In genomic region chr5:39473156-39473779, GRCh38 we compare ENCODE assay signal across 23 cellular contexts. TPM values are rescaled to one million over a fixed set of nuclear protein-coding genes. Genes with fewer than 3 reads are reported as not detected.
DNase-seq lines count a peak whose midpoint lies in the region; ATAC-seq and TF ChIP-seq lines count a peak whose summit lies in the region.
"Had no signal": no experiment of that assay in that cellular context is flagged by ENCODE, and none has a peak within 500 bp of the region (broad histone marks: within the 10 kb centered on the region; RNA-seq: fewer than 3 reads in every experiment).

No MANE protein-coding gene starts in this region.

- ATAC-seq in activated CD4-positive, alpha-beta T cell treated with anti-CD3 and anti-CD28 coated beads for 36 hours = peak; percentile 36
- no peak for ATAC-seq in left lung
- no peak for ATAC-seq in GM18519 (IDR thresholded peaks at IDR 0.05; ENCODE audit: low FRiP score, unreplicated experiment)
- ATAC-seq: activated CD8-positive, alpha-beta T cell treated with anti-CD3 and anti-CD28 coated beads, Interleukin-2, amount 10 ng/mL, durations not matched to agents 7 days and 5 days; stimulated activated memory B cell treated with anti-CD40 and anti-IgM and Interleukin-4, amounts not matched to agents 10 μg/mL and 1 μg/mL and 100 μg/mL, for 72 hours; T-helper 17 cell had no signal

- no peak overlapping the region for H3K4me3 Mint-ChIP-seq in activated CD4-positive, alpha-beta T cell treated with anti-CD3 and anti-CD28 coated beads for 36 hours
- H3K4me3 Mint-ChIP-seq: activated CD8-positive, alpha-beta T cell treated with anti-CD3 and anti-CD28 coated beads, Interleukin-2, amount 10 ng/mL, durations not matched to agents 7 days and 5 days; activated naive CD4-positive, alpha-beta T cell treated with anti-CD3 and anti-CD28 coated beads, Interleukin-2, amount 50 U/mL, for 24 hours; CD8-positive, alpha-beta memory T cell; neural progenitor cell; stimulated activated memory B cell treated with anti-CD40 and anti-IgM and Interleukin-4, amounts not matched to agents 10 μg/mL and 1 μg/mL and 100 μg/mL, for 72 hours; T-helper 17 cell had no signal

- no peaks in the 10 kb centered on the region for H3K9me3 ChIP-seq in left lung
- H3K9me3 ChIP-seq: tibial artery had no signal

- peaks cover 4% of the 10 kb centered on the region for H3K27me3 Mint-ChIP-seq in activated CD4-positive, alpha-beta T cell treated with anti-CD3 and anti-CD28 coated beads for 36 hours

- no peak overlapping the region for H3K4me3 ChIP-seq in fibroblast of pulmonary artery (replicated peaks; ENCODE audit: low read depth, low read length)
- H3K4me3 ChIP-seq in left lung = no peak overlapping the region
- H3K4me3 ChIP-seq: neural progenitor cell, tibial artery had no signal

- CTCF ChIA-PET in activated CD4-positive, alpha-beta T cell treated with anti-CD3 and anti-CD28 coated beads for 36 hours (lab: Charles Lee) = interaction anchor here (1.6 kb wide), 1 partner anchor 74 kb away, joined by 4 read pairs; no protein-coding TSS in a partner anchor

- H3K27ac Mint-ChIP-seq in activated CD4-positive, alpha-beta T cell treated with anti-CD3 and anti-CD28 coated beads for 36 hours = no peak overlapping the region
- H3K27ac Mint-ChIP-seq: activated CD8-positive, alpha-beta T cell treated with anti-CD3 and anti-CD28 coated beads, Interleukin-2, amount 10 ng/mL, durations not matched to agents 7 days and 5 days; activated naive CD4-positive, alpha-beta T cell treated with anti-CD3 and anti-CD28 coated beads, Interleukin-2, amount 50 U/mL, for 24 hours; CD8-positive, alpha-beta memory T cell; neural progenitor cell; stimulated activated memory B cell treated with anti-CD40 and anti-IgM and Interleukin-4, amounts not matched to agents 10 μg/mL and 1 μg/mL and 100 μg/mL, for 72 hours; T-helper 17 cell had no signal

- no peaks in the 10 kb centered on the region for H3K27me3 ChIP-seq in left lung
- H3K27me3 ChIP-seq: neural progenitor cell, tibial artery had no signal

- intact Hi-C loops in activated CD4-positive, alpha-beta T cell treated with anti-CD3 and anti-CD28 coated beads for 36 hours (cut with DNase I, micrococcal nuclease) = no loop called here
- intact Hi-C loops in left lung (cut with DNase I) = no loop called here
- intact Hi-C loops in head of caudate nucleus (cut with DNase I) = no loop called here

- no peak for TF ChIP-seq CTCF in fibroblast of pulmonary artery (IDR thresholded peaks at IDR 0.05; ENCODE audit: low read length, missing control alignments)
- TF ChIP-seq CTCF in left lung (IDR thresholded peaks at IDR 0.05) = no peak

- peaks cover 0 to 11% of the 10 kb centered on the region in 2 donors for H3K4me1 ChIP-seq in left lung
- H3K4me1 ChIP-seq: neural progenitor cell had no signal

- H3K36me3 Mint-ChIP-seq in activated CD4-positive, alpha-beta T cell treated with anti-CD3 and anti-CD28 coated beads for 36 hours (ENCODE audit: low read depth) = no peaks in the 10 kb centered on the region
- H3K36me3 Mint-ChIP-seq: activated naive CD4-positive, alpha-beta T cell treated with anti-CD3 and anti-CD28 coated beads, Interleukin-2, amount 50 U/mL, for 24 hours; CD8-positive, alpha-beta memory T cell; neural progenitor cell; stimulated activated memory B cell treated with anti-CD40 and anti-IgM and Interleukin-4, amounts not matched to agents 10 μg/mL and 1 μg/mL and 100 μg/mL, for 72 hours had no signal

- H3K36me3 ChIP-seq in left lung = no peaks in the 10 kb centered on the region
- H3K36me3 ChIP-seq: neural progenitor cell, tibial artery had no signal

- H3K9me3 Mint-ChIP-seq in activated CD4-positive, alpha-beta T cell treated with anti-CD3 and anti-CD28 coated beads for 36 hours (ENCODE audit: low read depth) = no peaks in the 10 kb centered on the region
- H3K9me3 Mint-ChIP-seq: activated naive CD4-positive, alpha-beta T cell treated with anti-CD3 and anti-CD28 coated beads, Interleukin-2, amount 50 U/mL, for 24 hours; CD8-positive, alpha-beta memory T cell; neural progenitor cell; stimulated activated memory B cell treated with anti-CD40 and anti-IgM and Interleukin-4, amounts not matched to agents 10 μg/mL and 1 μg/mL and 100 μg/mL, for 72 hours had no signal

- no peak for DNase-seq in activated CD4-positive, alpha-beta T cell treated with anti-CD3 and anti-CD28 coated beads for 36 hours
- no peak for DNase-seq in activated CD4-positive, alpha-beta T cell treated with anti-CD3 and anti-CD28 coated beads, Interleukin-2, amount 50 U/mL, for 4 hours
- DNase-seq in amniotic stem cell (lab: John Stamatoyannopoulos, UW) (peak; percentile 25), fibroblast of pulmonary artery (ENCODE audit: low read depth) (peak; percentile 42), left lung (no peak), head of caudate nucleus (no peak)
- DNase-seq in stimulated activated naive CD4-positive, alpha-beta T cell (lab: John Stamatoyannopoulos, UW) = no peak
- DNase-seq: activated CD8-positive, alpha-beta T cell treated with anti-CD3 and anti-CD28 coated beads, Interleukin-2, amount 10 ng/mL, durations not matched to agents 7 days and 5 days; activated T-cell treated with anti-CD3 and anti-CD28 coated beads, Interleukin-2, amount 50 U/mL, for 48 hours; CD8-positive, alpha-beta memory T cell; effector CD8-positive, alpha-beta T cell; GOT3; midbrain; NCI-H2081 treated with DMSO at 0.1 percent for 48 hours; NCI-H526 treated with DMSO at 0.1 percent for 48 hours; Right ventricle myocardium superior; stimulated activated CD4-positive, alpha-beta T cell treated with anti-CD3 and anti-CD28 coated beads, Interleukin-15, amount 100 ng/mL, for 24 hours; T-helper 17 cell; tibial artery had no signal

- H3K27ac ChIP-seq in left lung = no peak overlapping the region
- H3K27ac ChIP-seq: neural progenitor cell, tibial artery had no signal

- POLR2A ChIA-PET in activated CD4-positive, alpha-beta T cell treated with anti-CD3 and anti-CD28 coated beads for 36 hours (lab: Charles Lee) = no interaction called here

- no peaks in the 10 kb centered on the region for H3K4me1 Mint-ChIP-seq in activated CD4-positive, alpha-beta T cell treated with anti-CD3 and anti-CD28 coated beads for 36 hours
- H3K4me1 Mint-ChIP-seq: activated naive CD4-positive, alpha-beta T cell treated with anti-CD3 and anti-CD28 coated beads, Interleukin-2, amount 50 U/mL, for 24 hours; CD8-positive, alpha-beta memory T cell; stimulated activated memory B cell treated with anti-CD40 and anti-IgM and Interleukin-4, amounts not matched to agents 10 μg/mL and 1 μg/mL and 100 μg/mL, for 72 hours; T-helper 17 cell had no signal

RNA-seq across cellular contexts. Expression of gene DAB2, which starts 48.5 kb away (rescaled TPM):
- under 1 TPM; 0.05 to 0.26 TPM for total RNA-seq in activated CD4-positive, alpha-beta T cell treated with anti-CD3 and anti-CD28 coated beads for 36 hours
- 100 to 1,000 TPM; 159 to 162 TPM for total RNA-seq in left lung
- total RNA-seq: activated CD8-positive, alpha-beta T cell treated with anti-CD3 and anti-CD28 coated beads, Interleukin-2, amount 10 ng/mL, durations not matched to agents 7 days and 5 days had no signal

Comparison
In these comparisons a context has a peak if more than half of its experiments do, and no peak if none do; other contexts are left out.
1. DNase-seq: peak in amniotic stem cell (single experiment) and fibroblast of pulmonary artery (single experiment); none in activated CD4-positive, alpha-beta T cell treated with anti-CD3 and anti-CD28 coated beads for 36 hours (single experiment), activated CD4-positive, alpha-beta T cell treated with anti-CD3 and anti-CD28 coated beads, Interleukin-2, amount 50 U/mL, for 4 hours (0 of 2), left lung (0 of 2), head of caudate nucleus (0 of 42) and stimulated activated naive CD4-positive, alpha-beta T cell (0 of 6).
2. RNA of gene DAB2, which starts 48.5 kb away (total RNA-seq): 159 to 162 TPM in left lung; 0.05 to 0.26 TPM in activated CD4-positive, alpha-beta T cell treated with anti-CD3 and anti-CD28 coated beads for 36 hours; every median in the first group is over 100 times any median in the second.